ENCODE assay signal across 36 cellular contexts in the genomic region with DNA sequence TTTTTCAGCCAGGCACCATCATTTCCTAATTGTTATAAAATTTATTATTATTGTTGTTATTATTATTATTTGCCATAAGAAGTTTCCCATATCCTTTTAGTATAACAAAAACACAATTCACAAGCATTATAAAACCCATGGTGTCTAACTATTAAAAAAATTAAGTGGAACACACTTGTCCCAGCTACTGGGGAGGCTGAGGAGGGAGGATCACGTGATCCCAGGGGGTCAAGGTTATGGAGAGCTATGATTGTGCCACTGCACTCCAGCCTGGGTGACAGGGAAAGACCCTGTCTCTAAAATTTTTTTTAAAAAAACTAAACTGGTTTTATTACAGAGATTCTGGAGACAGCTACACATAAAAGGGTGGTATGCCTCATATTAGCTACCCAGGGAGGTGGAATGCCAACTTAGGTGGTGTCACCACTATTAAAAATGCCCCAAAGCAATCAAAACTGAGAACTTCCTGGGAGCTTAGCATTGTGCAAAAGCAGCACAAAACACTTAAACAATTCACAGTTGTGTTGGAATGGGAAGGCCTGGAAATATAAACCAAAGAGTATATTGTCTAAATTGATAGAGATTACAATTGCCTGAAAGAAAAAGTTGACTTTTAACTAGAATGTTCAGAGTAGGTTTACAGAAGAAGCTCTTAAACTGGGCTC. TPM values are rescaled to one million over a fixed set of nuclear protein-coding genes. Genes with fewer than 3 reads are reported as not detected.
"Had no signal": no experiment of that assay in that cellular context is flagged by ENCODE, and none has a peak within 500 bp of the region (broad histone marks: within the 10 kb centered on the region; RNA-seq: fewer than 3 reads in every experiment).

No MANE protein-coding gene starts in this region.

- H3K27ac Mint-ChIP-seq: activated B cell treated with CpG ODN at 0.5 μM for 24 hours; activated CD4-positive, alpha-beta memory T cell treated with anti-CD3 and anti-CD28 coated beads for 36 hours; activated CD4-positive, alpha-beta T cell treated with anti-CD3 and anti-CD28 coated beads, Interleukin-2, amount 10 ng/mL, durations not matched to agents 24 days and 14 days; activated CD8-positive, alpha-beta T cell treated with anti-CD3 and anti-CD28 coated beads for 36 hours; activated naive CD4-positive, alpha-beta T cell treated with anti-CD3 and anti-CD28 coated beads for 36 hours; activated naive CD4-positive, alpha-beta T cell treated with anti-CD3 and anti-CD28 coated beads, Interleukin-2, amount 50 U/mL, for 72 hours; activated naive CD8-positive, alpha-beta T cell treated with anti-CD3 and anti-CD28 coated beads for 36 hours; activated T-cell treated with anti-CD3 and anti-CD28 coated beads, Interleukin-2, amount 50 U/mL, for 72 hours; activated T-helper 1 cell treated with anti-CD3 and anti-CD28 coated beads, Interleukin-12 subunit alpha, Interleukin-12 subunit beta, Interleukin-2, Interleukin-4 antibody, amounts not matched to agents 30 ng/mL and 10 ng/mL and 1 ng/mL, durations not matched to agents 14 hours and 24 hours and 36 hours; activated T-helper 17 cell treated with anti-CD3 and anti-CD28 coated beads, Interleukin-2, amount 50 U/mL, for 72 hours; T-helper 1 cell treated with Interleukin-12 subunit alpha and Interleukin-12 subunit beta and Interleukin-4 antibody, amounts not matched to agents 30 μg/mL and 1 μg/mL, for 36 hours; T-helper 2 cell treated with Interferon-gamma antibody and Interleukin-4, amounts not matched to agents 5 μg/mL and 100 μg/mL, for 36 hours had no signal

- H3K27me3 ChIP-seq: adrenal gland, body of pancreas, brain microvascular endothelial cell, breast epithelium had no signal

- H3K9me3 ChIP-seq: adrenal gland, body of pancreas, breast epithelium had no signal

- H3K4me3 ChIP-seq: adrenal gland, body of pancreas, breast epithelium had no signal

- DNase-seq: activated B cell treated with CpG ODN at 0.5 μM for 24 hours; activated CD4-positive, alpha-beta memory T cell treated with anti-CD3 and anti-CD28 coated beads for 36 hours; activated CD4-positive, alpha-beta T cell treated with anti-CD3 and anti-CD28 coated beads for 4 hours; activated CD4-positive, alpha-beta T cell treated with anti-CD3 and anti-CD28 coated beads, Interleukin-2, amount 10 ng/mL, durations not matched to agents 24 days and 14 days; activated CD4-positive, alpha-beta T cell treated with anti-CD3 and anti-CD28 coated beads, Interleukin-2, amount 50 U/mL, for 1 hour; activated CD4-positive, alpha-beta T cell treated with anti-CD3 and anti-CD28 coated beads, Interleukin-2, amount 50 U/mL, for 4 hours; activated CD4-positive, CD25-positive, alpha-beta regulatory T cell treated with anti-CD3 and anti-CD28 coated beads, Interleukin-2, amount 50 U/mL, for 72 hours; activated CD8-positive, alpha-beta memory T cell treated with anti-CD3 and anti-CD28 coated beads, Interleukin-2, amount 50 U/mL, for 4 hours; activated CD8-positive, alpha-beta T cell treated with anti-CD3 and anti-CD28 coated beads for 36 hours; activated effector memory CD4-positive, alpha-beta T cell treated with anti-CD3 and anti-CD28 coated beads, Interleukin-2, amount 50 U/mL, for 16 hours; activated gamma-delta T cell treated with Interleukin-2 at 50 U/mL for 16 hours; activated naive CD4-positive, alpha-beta T cell; activated naive CD4-positive, alpha-beta T cell treated with anti-CD3 and anti-CD28 coated beads for 36 hours; activated naive CD4-positive, alpha-beta T cell treated with anti-CD3 and anti-CD28 coated beads, Interleukin-2, amount 50 U/mL, for 16 hours; activated naive CD8-positive, alpha-beta T cell treated with anti-CD3 and anti-CD28 coated beads for 36 hours; activated T-cell treated with anti-CD3 and anti-CD28 coated beads for 4 hours; activated T-cell treated with anti-CD3 and anti-CD28 coated beads, Interleukin-2, amount 50 U/mL, for 1 hour; activated T-cell treated with anti-CD3 and anti-CD28 coated beads, Interleukin-2, amount 50 U/mL, for 4 hours; activated T-cell treated with anti-CD3 and anti-CD28 coated beads, Interleukin-2, amount 50 U/mL, for 72 hours; adrenal gland; amniotic stem cell; aorta; body of pancreas; brain microvascular endothelial cell; central memory CD4-positive, alpha-beta T cell; T-helper 1 cell; T-helper 2 cell; T-helper 9 cell had no signal

- H3K36me3 Mint-ChIP-seq: activated CD4-positive, alpha-beta memory T cell treated with anti-CD3 and anti-CD28 coated beads for 36 hours; activated naive CD4-positive, alpha-beta T cell treated with anti-CD3 and anti-CD28 coated beads, Interleukin-2, amount 50 U/mL, for 72 hours; activated naive CD8-positive, alpha-beta T cell treated with anti-CD3 and anti-CD28 coated beads for 36 hours had no signal

- H3K4me1 ChIP-seq: adrenal gland, body of pancreas, breast epithelium had no signal

- ATAC-seq: activated CD8-positive, alpha-beta T cell treated with anti-CD3 and anti-CD28 coated beads for 36 hours; activated naive CD4-positive, alpha-beta T cell treated with anti-CD3 and anti-CD28 coated beads, Interleukin-2, amount 50 U/mL, for 72 hours; activated T-cell treated with anti-CD3 and anti-CD28 coated beads, Interleukin-2, amount 50 U/mL, for 4 hours; activated T-cell treated with anti-CD3 and anti-CD28 coated beads, Interleukin-2, amount 50 U/mL, for 72 hours; activated T-helper 17 cell treated with anti-CD3 and anti-CD28 coated beads, Interleukin-2, amount 50 U/mL, for 72 hours; body of pancreas had no signal

- H3K4me3 Mint-ChIP-seq: activated B cell treated with CpG ODN at 0.5 μM for 24 hours; activated CD4-positive, alpha-beta memory T cell treated with anti-CD3 and anti-CD28 coated beads for 36 hours; activated CD4-positive, alpha-beta T cell treated with anti-CD3 and anti-CD28 coated beads, Interleukin-2, amount 10 ng/mL, durations not matched to agents 24 days and 14 days; activated CD8-positive, alpha-beta T cell treated with anti-CD3 and anti-CD28 coated beads for 36 hours; activated naive CD4-positive, alpha-beta T cell treated with anti-CD3 and anti-CD28 coated beads for 36 hours; activated naive CD8-positive, alpha-beta T cell treated with anti-CD3 and anti-CD28 coated beads for 36 hours; activated T-cell treated with anti-CD3 and anti-CD28 coated beads, Interleukin-2, amount 50 U/mL, for 4 hours; activated T-cell treated with anti-CD3 and anti-CD28 coated beads, Interleukin-2, amount 50 U/mL, for 72 hours; activated T-helper 1 cell treated with anti-CD3 and anti-CD28 coated beads, Interleukin-12 subunit alpha, Interleukin-12 subunit beta, Interleukin-2, Interleukin-4 antibody, amounts not matched to agents 30 ng/mL and 10 ng/mL and 1 ng/mL, durations not matched to agents 14 hours and 24 hours and 36 hours; activated T-helper 17 cell treated with anti-CD3 and anti-CD28 coated beads, Interleukin-2, amount 50 U/mL, for 72 hours; T-helper 1 cell treated with Interleukin-12 subunit alpha and Interleukin-12 subunit beta and Interleukin-4 antibody, amounts not matched to agents 30 μg/mL and 1 μg/mL, for 36 hours; T-helper 2 cell treated with Interferon-gamma antibody and Interleukin-4, amounts not matched to agents 5 μg/mL and 100 μg/mL, for 36 hours had no signal

- H3K36me3 ChIP-seq: adrenal gland, brain microvascular endothelial cell, breast epithelium had no signal

- H3K27ac ChIP-seq: adrenal gland, body of pancreas, brain microvascular endothelial cell, breast epithelium, VCaP had no signal

- H3K9me3 Mint-ChIP-seq: activated B cell treated with CpG ODN at 0.5 μM for 24 hours; activated CD4-positive, alpha-beta memory T cell treated with anti-CD3 and anti-CD28 coated beads for 36 hours; activated CD4-positive, alpha-beta T cell treated with anti-CD3 and anti-CD28 coated beads, Interleukin-2, amount 10 ng/mL, durations not matched to agents 24 days and 14 days; activated CD8-positive, alpha-beta T cell treated with anti-CD3 and anti-CD28 coated beads for 36 hours; activated naive CD4-positive, alpha-beta T cell treated with anti-CD3 and anti-CD28 coated beads for 36 hours; activated naive CD4-positive, alpha-beta T cell treated with anti-CD3 and anti-CD28 coated beads, Interleukin-2, amount 50 U/mL, for 72 hours; activated naive CD8-positive, alpha-beta T cell treated with anti-CD3 and anti-CD28 coated beads for 36 hours; activated T-cell treated with anti-CD3 and anti-CD28 coated beads, Interleukin-2, amount 50 U/mL, for 4 hours; activated T-cell treated with anti-CD3 and anti-CD28 coated beads, Interleukin-2, amount 50 U/mL, for 72 hours; activated T-helper 1 cell treated with anti-CD3 and anti-CD28 coated beads, Interleukin-12 subunit alpha, Interleukin-12 subunit beta, Interleukin-2, Interleukin-4 antibody, amounts not matched to agents 30 ng/mL and 10 ng/mL and 1 ng/mL, durations not matched to agents 14 hours and 24 hours and 36 hours; activated T-helper 17 cell treated with anti-CD3 and anti-CD28 coated beads, Interleukin-2, amount 50 U/mL, for 72 hours; T-helper 1 cell treated with Interleukin-12 subunit alpha and Interleukin-12 subunit beta and Interleukin-4 antibody, amounts not matched to agents 30 μg/mL and 1 μg/mL, for 36 hours; T-helper 2 cell treated with Interferon-gamma antibody and Interleukin-4, amounts not matched to agents 5 μg/mL and 100 μg/mL, for 36 hours had no signal

- H3K4me1 Mint-ChIP-seq: activated B cell treated with CpG ODN at 0.5 μM for 24 hours; activated CD4-positive, alpha-beta T cell treated with anti-CD3 and anti-CD28 coated beads, Interleukin-2, amount 10 ng/mL, durations not matched to agents 24 days and 14 days; activated naive CD8-positive, alpha-beta T cell treated with anti-CD3 and anti-CD28 coated beads for 36 hours; activated T-helper 17 cell treated with anti-CD3 and anti-CD28 coated beads, Interleukin-2, amount 50 U/mL, for 72 hours had no signal

RNA-seq across cellular contexts. Expression of a gene that starts 8.7 kb away (rescaled TPM):
- total RNA-seq: activated B cell treated with CpG ODN at 0.5 μM for 24 hours; activated CD4-positive, alpha-beta memory T cell treated with anti-CD3 and anti-CD28 coated beads for 36 hours; activated CD4-positive, alpha-beta T cell treated with anti-CD3 and anti-CD28 coated beads, Interleukin-2, amount 10 ng/mL, durations not matched to agents 24 days and 14 days; activated CD8-positive, alpha-beta memory T cell treated with anti-CD3 and anti-CD28 coated beads for 36 hours; activated CD8-positive, alpha-beta T cell treated with anti-CD3 and anti-CD28 coated beads for 36 hours; activated naive CD4-positive, alpha-beta T cell treated with anti-CD3 and anti-CD28 coated beads for 36 hours; activated naive CD4-positive, alpha-beta T cell treated with anti-CD3 and anti-CD28 coated beads, Interleukin-2, amount 50 U/mL, for 72 hours; activated naive CD8-positive, alpha-beta T cell treated with anti-CD3 and anti-CD28 coated beads for 36 hours; activated T-cell treated with anti-CD3 and anti-CD28 coated beads, Interleukin-2, amount 50 U/mL, for 4 hours; activated T-cell treated with anti-CD3 and anti-CD28 coated beads, Interleukin-2, amount 50 U/mL, for 72 hours; activated T-helper 1 cell treated with anti-CD3 and anti-CD28 coated beads, Interleukin-12 subunit alpha, Interleukin-12 subunit beta, Interleukin-2, Interleukin-4 antibody, amounts not matched to agents 30 ng/mL and 10 ng/mL and 1 ng/mL, durations not matched to agents 14 hours and 24 hours and 36 hours; activated T-helper 17 cell treated with anti-CD3 and anti-CD28 coated beads, Interleukin-2, amount 50 U/mL, for 72 hours had no signal
